ENCODE assay signal across 1 cellular context in the genomic region with DNA sequence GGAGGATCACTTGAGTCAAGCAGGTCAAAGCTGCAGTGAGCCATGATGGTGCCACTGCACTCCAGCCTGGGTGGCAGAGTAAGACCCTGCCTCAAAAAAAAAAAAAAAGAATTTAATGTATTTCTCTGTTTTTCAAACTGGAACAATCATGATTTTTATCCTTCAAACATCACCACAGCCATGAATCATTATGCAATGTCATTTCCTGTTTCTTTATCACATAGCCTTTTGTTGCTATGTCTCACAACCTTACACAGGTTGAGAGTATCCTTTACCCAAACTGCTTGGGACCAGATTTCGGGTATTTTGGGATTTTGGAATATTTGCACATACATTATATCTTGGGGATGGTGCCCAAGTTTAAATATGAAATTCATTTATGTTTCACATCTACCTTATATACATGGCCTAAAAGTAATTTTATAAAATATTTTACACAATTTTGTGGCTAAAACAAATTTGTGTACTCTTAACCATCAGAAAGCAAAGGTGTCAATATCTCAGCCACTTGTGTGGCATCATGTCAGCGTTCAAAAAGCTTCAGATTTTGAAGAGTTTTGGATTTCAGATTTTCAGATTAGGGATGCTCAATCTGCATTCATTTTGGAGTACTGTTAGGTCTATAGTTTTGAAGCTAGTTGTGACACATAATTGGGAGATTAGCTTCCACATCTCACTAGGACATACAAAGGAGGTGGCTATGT.
TF ChIP-seq lines count a peak whose summit lies in the region.

No MANE protein-coding gene starts in this region.

TF ChIP-seq in K562, 482 proteins besides CTCF, POLR2A, EP300 and RAD21 (continued from another document):
- TF ChIP-seq TFE3 (CRISPR knock-in tag; IDR thresholded peaks at IDR 0.05) (no peak), BRD4 (IDR thresholded peaks at IDR 0.05) (no peak), TRIM28 (IDR thresholded peaks at IDR 0.05) (no peak), ZNF184 (CRISPR knock-in tag; IDR thresholded peaks at IDR 0.05) (no peak), ZNF589 (CRISPR knock-in tag; IDR thresholded peaks at IDR 0.05; ENCODE audit: low read depth) (no peak), ZNF696 (CRISPR knock-in tag; conservative IDR thresholded peaks at IDR 0.05) (no peak), TRIM24 (IDR thresholded peaks at IDR 0.05) (0 out of 4 replicates have a peak, but pooled peaks of 1 of the 2 experiments have one; percentile 11), SMARCA5 (IDR thresholded peaks at IDR 0.05) (no peak), XRCC5 (IDR thresholded peaks at IDR 0.05; ENCODE audit: low read depth, low read length) (no peak), ZNF785 (CRISPR knock-in tag; IDR thresholded peaks at IDR 0.05) (no peak), EHMT2 (IDR thresholded peaks at IDR 0.05) (no peak), CEBPG (CRISPR knock-in tag; IDR thresholded peaks at IDR 0.05) (no peak), CEBPG (tag; conservative IDR thresholded peaks at IDR 0.05 in 1 of 2, IDR thresholded peaks at IDR 0.05 in 1 of 2) (peak; percentile 32 to 79; a peak in 3 of 4 replicates), ZFX (CRISPR knock-in tag; IDR thresholded peaks at IDR 0.05) (no peak), ZSCAN29 (IDR thresholded peaks at IDR 0.05) (no peak), SRF (CRISPR knock-in tag; IDR thresholded peaks at IDR 0.05) (no peak), PML (IDR thresholded peaks at IDR 0.05; ENCODE audit: low read length) (no peak), ZFP91 (CRISPR knock-in tag; IDR thresholded peaks at IDR 0.05) (no peak), BCOR (IDR thresholded peaks at IDR 0.05) (no peak), ZNF316 (IDR thresholded peaks at IDR 0.05) (peak; percentile 54; the same call in 1 of the 2 replicates), FOXJ2 (tag; IDR thresholded peaks at IDR 0.05) (no peak), ZNF707 (CRISPR knock-in tag; conservative IDR thresholded peaks at IDR 0.05) (no peak), SREBF1 (IDR thresholded peaks at IDR 0.05; ENCODE audit: borderline replicate concordance, low read depth, low read length) (no peak)
- TF ChIP-seq, protein P1, sequence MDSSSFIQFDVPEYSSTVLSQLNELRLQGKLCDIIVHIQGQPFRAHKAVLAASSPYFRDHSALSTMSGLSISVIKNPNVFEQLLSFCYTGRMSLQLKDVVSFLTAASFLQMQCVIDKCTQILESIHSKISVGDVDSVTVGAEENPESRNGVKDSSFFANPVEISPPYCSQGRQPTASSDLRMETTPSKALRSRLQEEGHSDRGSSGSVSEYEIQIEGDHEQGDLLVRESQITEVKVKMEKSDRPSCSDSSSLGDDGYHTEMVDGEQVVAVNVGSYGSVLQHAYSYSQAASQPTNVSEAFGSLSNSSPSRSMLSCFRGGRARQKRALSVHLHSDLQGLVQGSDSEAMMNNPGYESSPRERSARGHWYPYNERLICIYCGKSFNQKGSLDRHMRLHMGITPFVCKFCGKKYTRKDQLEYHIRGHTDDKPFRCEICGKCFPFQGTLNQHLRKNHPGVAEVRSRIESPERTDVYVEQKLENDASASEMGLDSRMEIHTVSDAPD (CRISPR knock-in tag; IDR thresholded peaks at IDR 0.05), result no peak
- TF ChIP-seq, protein P2, sequence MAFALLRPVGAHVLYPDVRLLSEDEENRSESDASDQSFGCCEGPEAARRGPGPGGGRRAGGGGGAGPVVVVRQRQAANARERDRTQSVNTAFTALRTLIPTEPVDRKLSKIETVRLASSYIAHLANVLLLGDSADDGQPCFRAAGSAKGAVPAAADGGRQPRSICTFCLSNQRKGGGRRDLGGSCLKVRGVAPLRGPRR (CRISPR knock-in tag; IDR thresholded peaks at IDR 0.05), result no peak
